13 cellular contexts compared by ENCODE assay signal in genomic region chr14:30756594-30756993, GRCh38.
"Had no signal": no experiment of that assay in that cellular context is flagged by ENCODE, and none has a peak within 500 bp of the region (broad histone marks: within the 10 kb centered on the region; RNA-seq: fewer than 3 reads in every experiment).

No MANE protein-coding gene starts in this region.

- ATAC-seq: psoas muscle, sciatic nerve had no signal

- H3K4me3 ChIP-seq: esophagus squamous epithelium, psoas muscle, suprapubic skin had no signal

- H3K4me1 ChIP-seq: esophagus squamous epithelium, psoas muscle, suprapubic skin had no signal

- H3K27ac ChIP-seq: esophagus squamous epithelium, psoas muscle, suprapubic skin had no signal

- H3K9me3 ChIP-seq: esophagus squamous epithelium, psoas muscle, suprapubic skin had no signal

- H3K27me3 ChIP-seq: suprapubic skin had no signal

- H3K36me3 ChIP-seq: esophagus squamous epithelium, suprapubic skin had no signal

- DNase-seq: activated CD4-positive, alpha-beta T cell treated with anti-CD3 and anti-CD28 coated beads, Interleukin-2, amount 50 U/mL, for 1 hour; activated naive CD4-positive, alpha-beta T cell; activated naive CD8-positive, alpha-beta T cell treated with anti-CD3 and anti-CD28 coated beads, Interleukin-2, amount 10 ng/mL, durations not matched to agents 7 days and 5 days; central memory CD4-positive, alpha-beta T cell; cortex of kidney; effector CD4-positive, alpha-beta T cell; esophagus squamous epithelium; foreskin fibroblast; hippocampal formation; kidney glomerular epithelial cell; psoas muscle had no signal
